In the genomic region with DNA sequence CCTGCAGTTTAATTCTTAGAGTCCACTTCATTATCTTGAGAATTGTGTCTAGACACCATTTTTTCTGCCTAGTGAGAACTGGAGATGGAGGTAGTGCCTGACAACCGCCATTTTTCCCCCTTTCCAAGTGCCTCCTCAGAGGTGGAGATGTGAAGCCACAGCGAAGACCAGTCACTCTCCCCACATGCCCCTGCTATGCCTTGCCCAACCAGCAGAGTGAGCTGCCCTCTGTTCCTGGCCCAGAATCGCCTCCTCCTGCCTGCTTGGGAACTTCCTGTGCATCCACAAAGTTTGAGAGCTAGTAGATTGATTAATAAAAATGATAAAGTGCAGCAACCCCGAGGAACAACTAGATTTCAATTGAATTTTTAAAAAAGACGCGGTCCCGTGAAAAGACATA, we compare ENCODE assay signal across 1 cellular context.
TF ChIP-seq lines count a peak whose summit lies in the region.

No MANE protein-coding gene starts in this region.

TF ChIP-seq in GM23338, 12 proteins besides CTCF, POLR2A, EP300 and RAD21 (continued from another document):
- TF ChIP-seq ZNF462 (CRISPR knock-in tag; IDR thresholded peaks at IDR 0.05) = peak; percentile 53; the same call in 1 of the 2 replicates
